In genomic region chr3:11224870-11225251, GRCh38 we compare ENCODE assay signal across 11 cellular contexts. TPM values are rescaled to one million over a fixed set of nuclear protein-coding genes. Genes with fewer than 3 reads are reported as not detected.
DNase-seq lines count a peak whose midpoint lies in the region; ATAC-seq and TF ChIP-seq lines count a peak whose summit lies in the region.
"Had no signal": no experiment of that assay in that cellular context is flagged by ENCODE, and none has a peak within 500 bp of the region (broad histone marks: within the 10 kb centered on the region; RNA-seq: fewer than 3 reads in every experiment).

No MANE protein-coding gene starts in this region.

- no peak for TF ChIP-seq POLR2A in NB4 (IDR thresholded peaks at IDR 0.05; ENCODE audit: extremely low read depth, insufficient read length)
- no peak for TF ChIP-seq POLR2A in breast epithelium (IDR thresholded peaks at IDR 0.05)
- TF ChIP-seq POLR2A in thyroid gland (IDR thresholded peaks at IDR 0.05): no peak

- DNase-seq in NB4 (ENCODE audit: low read depth): no peak
- DNase-seq in breast epithelium (ENCODE audit: low spot score in 2 of 2): no peak
- DNase-seq in lung (ENCODE audit: low spot score): no peak
- no peak for DNase-seq in thyroid gland
- no peak for DNase-seq in germinal center (ENCODE audit: low spot score)
- no peak for DNase-seq in GM03348 (ENCODE audit: low spot score)
- DNase-seq in T-helper 2 cell: no peak
- DNase-seq: activated CD8-positive, alpha-beta memory T cell treated with anti-CD3 and anti-CD28 coated beads, Interleukin-2, amount 50 U/mL, for 4 hours; DMS79; NCI-H2171 treated with DMSO at 0.1 percent for 48 hours; stimulated activated CD4-positive, alpha-beta T cell treated with anti-CD3 and anti-CD28 coated beads, Interleukin-4, amount 100 ng/mL, for 1 hour had no signal

- 66 to 86% methylated on average over 3 of the region's 3 CpGs for WGBS in lung, 2 donors
- WGBS in thyroid gland, 2 donors: 60 to 79% methylated on average over 3 of the region's 3 CpGs

- H3K36me3 ChIP-seq in breast epithelium (no peaks in the 10 kb centered on the region), lung (ENCODE audit: control insufficient read depth in 2 of 2, insufficient read depth in 2 of 2, low read length in 2 of 2) (peaks cover 0 to 3% of the 10 kb centered on the region in 2 donors), thyroid gland (no peaks in the 10 kb centered on the region)

- H3K27me3 ChIP-seq in breast epithelium: no peaks in the 10 kb centered on the region
- no peaks in the 10 kb centered on the region for H3K27me3 ChIP-seq in lung (ENCODE audit: control insufficient read depth, insufficient read depth)
- no peaks in the 10 kb centered on the region for H3K27me3 ChIP-seq in thyroid gland

- H3K9me3 ChIP-seq in breast epithelium: no peaks in the 10 kb centered on the region
- no peaks in the 10 kb centered on the region for H3K9me3 ChIP-seq in lung (ENCODE audit: control insufficient read depth in 2 of 2, insufficient read depth in 1 of 2, low read length in 1 of 2)
- no peaks in the 10 kb centered on the region for H3K9me3 ChIP-seq in thyroid gland

- peak overlapping the region; percentile 75 to 83 for H3K27ac ChIP-seq in breast epithelium
- peak overlapping the region in 1 of 2 donors; percentile 91 for H3K27ac ChIP-seq in lung (ENCODE audit: low read depth in 1 of 2, low read length in 1 of 2)
- H3K27ac ChIP-seq in thyroid gland: peak overlapping the region in 2 of 3 donors; percentile 70 to 75

- ATAC-seq in lung (ENCODE audit: insufficient read depth, low FRiP score): no peak

- H3K4me3 ChIP-seq in NB4 (ENCODE audit: low read depth, low read length) (peak overlapping the region; percentile 93), breast epithelium (peak overlapping the region in 2 of 3 donors; percentile 20 to 44), lung (peak overlapping the region; percentile 4), thyroid gland (replicated peaks in 1 of 3) (peak overlapping the region in 1 of 3 donors; percentile 4)

- TF ChIP-seq CTCF in NB4 (IDR thresholded peaks at IDR 0.05; ENCODE audit: low read depth, low read length) (no peak), breast epithelium (IDR thresholded peaks at IDR 0.05) (no peak), lung (IDR thresholded peaks at IDR 0.05; ENCODE audit: control extremely low read depth, extremely low read depth) (no peak), thyroid gland (IDR thresholded peaks at IDR 0.05) (no peak)

- intact Hi-C loops in breast epithelium (cut with DNase I; ENCODE audit: low total_unique reads): no loop called here
- intact Hi-C loops in thyroid gland (cut with DNase I): no loop called here

- no peaks in the 10 kb centered on the region for H3K4me1 ChIP-seq in breast epithelium
- peaks cover 0 to 7% of the 10 kb centered on the region in 2 donors for H3K4me1 ChIP-seq in lung (ENCODE audit: control insufficient read depth in 2 of 2, insufficient read depth in 2 of 2, low read length in 2 of 2)
- H3K4me1 ChIP-seq in thyroid gland: peaks cover 0 to 4% of the 10 kb centered on the region in 2 donors

RNA-seq across cellular contexts. Expression of gene ATG7, which starts 47.3 kb away (rescaled TPM):
- 10 to 100 TPM; 64.9 to 81.9 (median 75.5) TPM for total RNA-seq in breast epithelium
- total RNA-seq in lung: 10 to 100 TPM; 62.3 to 72.0 TPM
- polyA plus RNA-seq in lung: 10 to 100 TPM; 11.2 to 44.2 TPM
- 10 to 100 TPM; 45.8 to 85.3 (median 67.3) TPM for total RNA-seq in thyroid gland
